ENCODE assay signal across 13 cellular contexts in the genomic region with DNA sequence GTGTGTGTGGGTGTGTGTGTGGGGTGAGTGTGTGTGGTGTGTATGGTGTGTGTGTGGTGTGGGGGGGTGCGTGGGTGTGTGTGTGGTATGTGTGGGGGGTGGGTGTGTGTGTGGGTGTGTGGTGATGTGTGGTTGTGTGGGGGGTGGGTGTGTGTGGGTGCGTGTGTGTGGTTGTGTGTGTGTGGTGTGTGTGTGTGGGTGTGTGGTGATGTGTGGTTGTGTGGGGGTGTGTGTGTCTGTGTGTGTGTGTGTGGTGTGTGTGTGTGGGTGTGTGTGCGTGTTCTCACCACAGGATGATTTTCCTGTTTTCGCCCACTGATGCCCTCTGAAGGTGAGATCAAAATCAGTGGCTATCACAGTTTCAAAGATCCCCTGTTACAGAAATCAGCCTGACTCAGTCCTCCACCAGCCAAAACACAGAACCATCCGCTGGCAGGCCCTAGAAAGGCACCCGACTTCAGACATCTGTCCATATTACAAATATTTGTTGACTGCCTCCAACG. TPM values are rescaled to one million over a fixed set of nuclear protein-coding genes. Genes with fewer than 3 reads are reported as not detected.
DNase-seq lines count a peak whose midpoint lies in the region; ATAC-seq and TF ChIP-seq lines count a peak whose summit lies in the region.
"Had no signal": no experiment of that assay in that cellular context is flagged by ENCODE, and none has a peak within 500 bp of the region (broad histone marks: within the 10 kb centered on the region; RNA-seq: fewer than 3 reads in every experiment).

No MANE protein-coding gene starts in this region.

- H3K23ac ChIP-seq in IMR-90 (ENCODE audit: low read depth, low read length), result no peak overlapping the region

- no peak overlapping the region for H3K9ac ChIP-seq in IMR-90 (ENCODE audit: low read depth, low read length)

- peak overlapping the region; percentile 42 for H2AK9ac ChIP-seq in IMR-90 (replicated peaks; ENCODE audit: low read depth, low read length, poor library complexity)

- H2BK5ac ChIP-seq in IMR-90 (ENCODE audit: low read depth, low read length, poor library complexity, severe bottlenecking), result peak overlapping the region; percentile 92

- peaks cover 20% of the 10 kb centered on the region for H3K9me1 ChIP-seq in IMR-90 (ENCODE audit: insufficient read depth, low read length)

- POLR2A ChIA-PET in IMR-90 (lab: Charles Lee; ENCODE audit: unreplicated experiment), result no interaction called here
- POLR2A ChIA-PET in naive thymus-derived CD4-positive, alpha-beta T cell (lab: Charles Lee), result interaction anchor here (1.1 to 1.2 kb wide), 2 partner anchors 21 to 25 kb away, joined by 5 read pairs; a partner anchor contains a TSS

- dilution Hi-C loops in IMR-90 (cut with HindIII; ENCODE audit: low sequenced_read_pairs, unreplicated experiment), result no loop called here

- H3K27ac ChIP-seq in IMR-90 (ENCODE audit: insufficient read depth, low read length), result no peak overlapping the region
- peak overlapping the region; percentile 14 for H3K27ac ChIP-seq in naive thymus-derived CD4-positive, alpha-beta T cell (ENCODE audit: low read depth, low read length)
- H3K27ac ChIP-seq: C4-2B, sigmoid colon had no signal

- no peaks in the 10 kb centered on the region for H3K4me1 ChIP-seq in IMR-90 (ENCODE audit: control insufficient read depth, insufficient read depth, low read length)
- H3K4me1 ChIP-seq in naive thymus-derived CD4-positive, alpha-beta T cell (ENCODE audit: control insufficient read depth in 2 of 2, insufficient read depth in 2 of 2, low read length in 2 of 2), result peaks cover 16 to 18% of the 10 kb centered on the region in 2 donors

- H4K91ac ChIP-seq in IMR-90 (ENCODE audit: insufficient read depth, low read depth, low read length), result no peak overlapping the region

- CTCF ChIA-PET in IMR-90 (lab: Yijun Ruan, JAX), result interaction anchor here (0.7 kb wide), 1 partner anchor 157 kb away, joined by 3 read pairs; no protein-coding TSS in a partner anchor
- CTCF ChIA-PET in naive thymus-derived CD4-positive, alpha-beta T cell (lab: Charles Lee), result no interaction called here

- H2BK120ac ChIP-seq in IMR-90 (ENCODE audit: low read depth, low read length), result no peak overlapping the region

- in situ Hi-C loops in IMR-90 (cut with MboI; ENCODE audit: low sequenced_read_pairs) (no loop called here), ACHN (cut with HindIII; ENCODE audit: low pct_ligation_motif_present, low pct_unique_long_range_greater_than_20kb, low sequenced_read_pairs) (no loop called here)

- H3K36me3 Mint-ChIP-seq in CD14-positive monocyte, result peaks cover 44 to 68% of the 10 kb centered on the region in 2 donors
- H3K36me3 Mint-ChIP-seq in activated naive CD4-positive, alpha-beta T cell treated with anti-CD3 and anti-CD28 coated beads, Interleukin-2, amount 50 U/mL, for 72 hours, result no peaks in the 10 kb centered on the region
- H3K36me3 Mint-ChIP-seq in naive thymus-derived CD4-positive, alpha-beta T cell, result peaks cover 0 to 12% (median 2%) of the 10 kb centered on the region in 5 donors

- H4K8ac ChIP-seq in IMR-90 (ENCODE audit: low read depth in 2 of 2, low read length in 2 of 2), result peak overlapping the region in 1 of 2 experiments; percentile 25; a peak in 1 of 4 replicates

- TF ChIP-seq CTCF in CD14-positive monocyte (IDR thresholded peaks at IDR 0.05) (no peak), IMR-90 (conservative IDR thresholded peaks at IDR 0.05; ENCODE audit: low read depth, low read length) (no peak)

- no peak for TF ChIP-seq POLR2A in IMR-90 (IDR thresholded peaks at IDR 0.05; ENCODE audit: low read depth, low read length)

- H3K27me3 Mint-ChIP-seq in CD14-positive monocyte (ENCODE audit: low read depth in 3 of 3), result peaks cover 0 to 5% (median 0%) of the 10 kb centered on the region in 3 donors
- no peaks in the 10 kb centered on the region for H3K27me3 Mint-ChIP-seq in naive thymus-derived CD4-positive, alpha-beta T cell

- no peak for ATAC-seq in IMR-90 (ENCODE audit: low read depth)
- peak; percentile 48 to 51 for ATAC-seq in activated naive CD4-positive, alpha-beta T cell treated with anti-CD3 and anti-CD28 coated beads, Interleukin-2, amount 50 U/mL, for 72 hours
- peak; percentile 58 for ATAC-seq in naive thymus-derived CD4-positive, alpha-beta T cell
- no peak for ATAC-seq in GM18868 (IDR thresholded peaks at IDR 0.05; ENCODE audit: unreplicated experiment)
- no peak for ATAC-seq in left cardiac atrium

- no peak overlapping the region for H3K18ac ChIP-seq in IMR-90 (ENCODE audit: low read depth, low read length)

- H2AK5ac ChIP-seq in IMR-90 (ENCODE audit: low read depth, low read length), result peak overlapping the region; percentile 28; the same call in 1 of the 2 replicates

- no peak overlapping the region for H3K4ac ChIP-seq in IMR-90 (ENCODE audit: low read depth, low read length)

- H3K9me3 Mint-ChIP-seq in CD14-positive monocyte, result no peaks in the 10 kb centered on the region
- H3K9me3 Mint-ChIP-seq in activated naive CD4-positive, alpha-beta T cell treated with anti-CD3 and anti-CD28 coated beads, Interleukin-2, amount 50 U/mL, for 72 hours, result no peaks in the 10 kb centered on the region
- peaks cover 0 to 2% (median 0%) of the 10 kb centered on the region in 11 donors for H3K9me3 Mint-ChIP-seq in naive thymus-derived CD4-positive, alpha-beta T cell

- H3K27ac Mint-ChIP-seq in CD14-positive monocyte, result peak overlapping the region in 4 of 7 donors; percentile 32 to 78 (median 70)
- peak overlapping the region; percentile 78 to 88 for H3K27ac Mint-ChIP-seq in activated naive CD4-positive, alpha-beta T cell treated with anti-CD3 and anti-CD28 coated beads, Interleukin-2, amount 50 U/mL, for 72 hours
- H3K27ac Mint-ChIP-seq in naive thymus-derived CD4-positive, alpha-beta T cell, result peak overlapping the region; percentile 10 to 85 (median 68)

- H3K79me1 ChIP-seq in IMR-90 (ENCODE audit: low read depth in 1 of 2, low read length in 2 of 2), result peaks cover 34 to 81% of the 10 kb centered on the region in 2 experiments

- no peaks in the 10 kb centered on the region for H3K9me3 ChIP-seq in IMR-90 (ENCODE audit: control insufficient read depth, insufficient read depth, low read length)
- no peaks in the 10 kb centered on the region for H3K9me3 ChIP-seq in naive thymus-derived CD4-positive, alpha-beta T cell (ENCODE audit: control insufficient read depth in 2 of 3, low read length in 3 of 3)
- H3K9me3 ChIP-seq: HAP-1, sigmoid colon had no signal

- no peak for DNase-seq in CD14-positive monocyte (ENCODE audit: low spot score)
- no peak for DNase-seq in IMR-90
- no peak for DNase-seq in activated naive CD4-positive, alpha-beta T cell treated with anti-CD3 and anti-CD28 coated beads, Interleukin-2, amount 50 U/mL, for 72 hours (ENCODE audit: low spot score in 2 of 2)
- DNase-seq in naive thymus-derived CD4-positive, alpha-beta T cell, result peak in 1 of 9 donors; percentile 8
- no peak for DNase-seq in ACHN
- DNase-seq in left cardiac atrium, result no peak
- no peak for DNase-seq in iPS-NIHi7 (ENCODE audit: extremely low spot score)
- DNase-seq: cerebellar nuclear complex, NCI-H187, sigmoid colon had no signal

- no peak overlapping the region for H3K14ac ChIP-seq in IMR-90 (replicated peaks; ENCODE audit: low read depth, low read length)

- no peak overlapping the region for H3K4me3 ChIP-seq in IMR-90 (ENCODE audit: insufficient read depth, low read depth, low read length)
- H3K4me3 ChIP-seq in naive thymus-derived CD4-positive, alpha-beta T cell (ENCODE audit: low read length), result no peak overlapping the region
- H3K4me3 ChIP-seq: HAP-1, sigmoid colon had no signal

- no peaks in the 10 kb centered on the region for H3K27me3 ChIP-seq in IMR-90 (ENCODE audit: control insufficient read depth, insufficient read depth, low read length)
- H3K27me3 ChIP-seq in naive thymus-derived CD4-positive, alpha-beta T cell (ENCODE audit: control insufficient read depth in 2 of 2, insufficient read depth in 2 of 2, low read length in 2 of 2), result no peaks in the 10 kb centered on the region
- H3K27me3 ChIP-seq: sigmoid colon had no signal

- no peak overlapping the region for H2AFZ ChIP-seq in IMR-90 (replicated peaks; ENCODE audit: low read length, poor library complexity)

- intact Hi-C loops in CD14-positive monocyte (cut with micrococcal nuclease) (no loop called here), IMR-90 (cut with micrococcal nuclease) (no loop called here), left cardiac atrium (cut with DNase I) (no loop called here)
- intact Hi-C loops in naive thymus-derived CD4-positive, alpha-beta T cell (cut with micrococcal nuclease), result no loop called here

- peaks cover 52% of the 10 kb centered on the region for H4K20me1 ChIP-seq in IMR-90 (ENCODE audit: insufficient read depth, low read length)

- H2BK15ac ChIP-seq in IMR-90 (ENCODE audit: low read depth, low read length), result no peak overlapping the region; the same call in 2 of the 3 replicates

- H3K4me3 Mint-ChIP-seq in CD14-positive monocyte, result no peak overlapping the region
- H3K4me3 Mint-ChIP-seq in naive thymus-derived CD4-positive, alpha-beta T cell, result peak overlapping the region in 8 of 10 donors; percentile 17 to 76 (median 40)

- H3K36me3 ChIP-seq in IMR-90 (ENCODE audit: control insufficient read depth, insufficient read depth, low read length), result peaks cover 29% of the 10 kb centered on the region
- peaks cover 0 to 24% (median 4%) of the 10 kb centered on the region in 3 experiments for H3K36me3 ChIP-seq in naive thymus-derived CD4-positive, alpha-beta T cell (ENCODE audit: control insufficient read depth in 2 of 3, insufficient read depth in 3 of 3, low read length in 3 of 3)

- no peak overlapping the region for H3K56ac ChIP-seq in IMR-90 (ENCODE audit: extremely low read depth, insufficient read depth, low read length)

- H4K5ac ChIP-seq in IMR-90 (ENCODE audit: low read depth, low read length), result no peak overlapping the region

- no CpG with 5 or more reads among the region's 7 CpGs for WGBS in IMR-90 (ENCODE audit: extremely low coverage in 2 of 2, insufficient read length in 1 of 2), 2 experiments

- H3K4me1 Mint-ChIP-seq in CD14-positive monocyte, result peaks cover 10% of the 10 kb centered on the region
- peaks cover 8 to 36% (median 27%) of the 10 kb centered on the region in 7 donors for H3K4me1 Mint-ChIP-seq in naive thymus-derived CD4-positive, alpha-beta T cell

- H3K4me2 ChIP-seq in IMR-90 (ENCODE audit: low read depth, low read length), result no peak overlapping the region

- no TSS peak for BruUV-seq in IMR-90 (replicated peaks; lab: Mats Ljungman, UMichigan)

- H2BK20ac ChIP-seq in IMR-90 (ENCODE audit: low read depth, low read length), result no peak overlapping the region

- TF ChIP-seq RAD21 in IMR-90 (IDR thresholded peaks at IDR 0.05; ENCODE audit: low read length), result no peak

RNA-seq across cellular contexts. Expression of a gene that starts 24.7 kb away (rescaled TPM):
- 1 to 10 TPM; 5.6 to 7.0 TPM for polyA plus RNA-seq in CD14-positive monocyte
- 18.6 and 21.3 TPM in 2 replicates for total RNA-seq in IMR-90 (2012; rRNA removed)
- 12.8 and 15.4 TPM in 2 replicates for polyA plus RNA-seq in IMR-90 (2012; rRNA removed)
- polyA plus RNA-seq in IMR-90 (2012; cell fraction: cytosol; rRNA removed), result 8.4 and 13.6 TPM in 2 replicates
- 15.5 and 18.3 TPM in 2 replicates for polyA plus RNA-seq in IMR-90 (2012; cell fraction: nucleus; rRNA removed; ENCODE audit: low replicate concordance)
- 10 to 100 TPM; 23.0 to 41.3 TPM for total RNA-seq in activated naive CD4-positive, alpha-beta T cell treated with anti-CD3 and anti-CD28 coated beads, Interleukin-2, amount 50 U/mL, for 72 hours
- total RNA-seq in naive thymus-derived CD4-positive, alpha-beta T cell, result 10 to 100 TPM; 17.2 to 52.7 (median 20.5) TPM
- polyA plus RNA-seq in naive thymus-derived CD4-positive, alpha-beta T cell, result 1 to 10 TPM; 2.3 to 3.5 TPM
- 10 to 100 TPM; 56.6 to 63.5 TPM for total RNA-seq in left cardiac atrium

Comparison
In these comparisons a context has a peak if more than half of its experiments do, and no peak if none do; other contexts are left out.
1. H3K4me3 Mint-ChIP-seq: peak in naive thymus-derived CD4-positive, alpha-beta T cell (8 of 10); none in CD14-positive monocyte (0 of 2).
2. ATAC-seq: peak in activated naive CD4-positive, alpha-beta T cell treated with anti-CD3 and anti-CD28 coated beads, Interleukin-2, amount 50 U/mL, for 72 hours (2 of 2) and naive thymus-derived CD4-positive, alpha-beta T cell (single experiment); none in IMR-90 (single experiment), GM18868 (single experiment) and left cardiac atrium (0 of 2).
3. Peak in every context shown above with its lines, with median percentiles within 50 percentile points of each other: H3K27ac Mint-ChIP-seq.